24 cellular contexts compared by ENCODE assay signal in the genomic region with DNA sequence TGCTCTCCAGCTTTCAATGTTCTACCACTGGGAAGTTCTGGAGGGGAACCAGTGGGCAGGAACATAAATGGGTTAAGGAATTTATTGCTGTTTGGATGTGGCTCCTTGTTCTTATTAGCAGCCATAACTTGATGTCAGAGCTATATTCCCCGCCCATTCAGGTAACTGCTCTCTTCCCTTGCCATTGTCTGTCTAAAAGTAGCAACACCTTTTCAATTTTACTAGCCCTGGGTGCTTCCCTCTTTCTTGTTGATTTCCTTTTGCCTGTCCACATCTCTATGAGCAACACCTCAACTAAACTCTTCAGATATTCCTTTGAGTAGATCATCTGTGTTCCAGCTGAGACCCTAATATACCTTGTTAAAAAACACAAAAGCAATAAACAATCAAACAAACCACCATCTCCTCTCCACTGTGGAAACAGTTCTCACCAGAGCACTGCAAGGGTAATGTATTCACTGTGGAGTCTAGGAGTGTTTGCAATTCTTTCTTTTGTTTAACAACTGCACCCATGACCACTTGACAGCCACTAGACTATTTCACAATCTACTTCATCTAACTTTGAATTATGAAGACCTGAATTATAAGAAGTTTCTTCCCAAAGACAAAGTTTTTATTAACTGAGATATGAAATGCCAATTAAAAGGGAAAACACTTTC.
"Had no signal": no experiment of that assay in that cellular context is flagged by ENCODE, and none has a peak within 500 bp of the region (broad histone marks: within the 10 kb centered on the region; RNA-seq: fewer than 3 reads in every experiment).

No MANE protein-coding gene starts in this region.

- H2AFZ ChIP-seq: neural progenitor cell had no signal

- H3K4me3 ChIP-seq: neural progenitor cell, sigmoid colon, smooth muscle cell, stomach, suprapubic skin, tibial nerve had no signal

- H3K36me3 ChIP-seq: brain microvascular endothelial cell, neural progenitor cell, sigmoid colon, stomach, suprapubic skin, tibial nerve had no signal

- DNase-seq: activated CD4-positive, alpha-beta T cell treated with anti-CD3 and anti-CD28 coated beads, Interleukin-2, amount 50 U/mL, for 1 hour; activated CD4-positive, CD25-positive, alpha-beta regulatory T cell treated with anti-CD3 and anti-CD28 coated beads, Interleukin-2, amount 50 U/mL, for 72 hours; activated CD8-positive, alpha-beta T cell treated with anti-CD3 and anti-CD28 coated beads, Interleukin-2, amount 10 ng/mL, durations not matched to agents 7 days and 5 days; activated T-cell treated with anti-CD3 and anti-CD28 coated beads, Interleukin-2, amount 50 U/mL, for 1 hour; aorta; brain microvascular endothelial cell; central memory CD4-positive, alpha-beta T cell; dermis blood vessel endothelial cell; effector CD8-positive, alpha-beta T cell; erythroblast; foreskin fibroblast; naive thymus-derived CD8-positive, alpha-beta T cell; posterior cingulate gyrus; retina; sigmoid colon; stimulated activated CD4-positive, alpha-beta T cell treated with anti-CD3 and anti-CD28 coated beads, Interleukin-15, amount 100 ng/mL, for 24 hours; stomach had no signal

- H3K27me3 ChIP-seq: brain microvascular endothelial cell, neural progenitor cell, sigmoid colon, stomach, suprapubic skin, tibial nerve had no signal

- H3K4me2 ChIP-seq: neural progenitor cell, smooth muscle cell had no signal

- H3K9me3 ChIP-seq: sigmoid colon, stomach, suprapubic skin, tibial nerve had no signal

- H3K27ac ChIP-seq: brain microvascular endothelial cell, neural progenitor cell, sigmoid colon, stomach, suprapubic skin, tibial nerve, VCaP had no signal

- H3K4me1 ChIP-seq: neural progenitor cell, sigmoid colon, stomach, suprapubic skin, tibial nerve had no signal

- ATAC-seq: activated CD8-positive, alpha-beta T cell treated with anti-CD3 and anti-CD28 coated beads, Interleukin-2, amount 10 ng/mL, durations not matched to agents 7 days and 5 days; activated naive CD4-positive, alpha-beta T cell treated with anti-CD3 and anti-CD28 coated beads, Interleukin-2, amount 50 U/mL, for 72 hours; naive thymus-derived CD8-positive, alpha-beta T cell; stimulated activated memory B cell treated with anti-CD40 and anti-IgM and Interleukin-4, amounts not matched to agents 10 μg/mL and 1 μg/mL and 100 μg/mL, for 72 hours had no signal
